2 cellular contexts compared by ENCODE assay signal in the genomic region with DNA sequence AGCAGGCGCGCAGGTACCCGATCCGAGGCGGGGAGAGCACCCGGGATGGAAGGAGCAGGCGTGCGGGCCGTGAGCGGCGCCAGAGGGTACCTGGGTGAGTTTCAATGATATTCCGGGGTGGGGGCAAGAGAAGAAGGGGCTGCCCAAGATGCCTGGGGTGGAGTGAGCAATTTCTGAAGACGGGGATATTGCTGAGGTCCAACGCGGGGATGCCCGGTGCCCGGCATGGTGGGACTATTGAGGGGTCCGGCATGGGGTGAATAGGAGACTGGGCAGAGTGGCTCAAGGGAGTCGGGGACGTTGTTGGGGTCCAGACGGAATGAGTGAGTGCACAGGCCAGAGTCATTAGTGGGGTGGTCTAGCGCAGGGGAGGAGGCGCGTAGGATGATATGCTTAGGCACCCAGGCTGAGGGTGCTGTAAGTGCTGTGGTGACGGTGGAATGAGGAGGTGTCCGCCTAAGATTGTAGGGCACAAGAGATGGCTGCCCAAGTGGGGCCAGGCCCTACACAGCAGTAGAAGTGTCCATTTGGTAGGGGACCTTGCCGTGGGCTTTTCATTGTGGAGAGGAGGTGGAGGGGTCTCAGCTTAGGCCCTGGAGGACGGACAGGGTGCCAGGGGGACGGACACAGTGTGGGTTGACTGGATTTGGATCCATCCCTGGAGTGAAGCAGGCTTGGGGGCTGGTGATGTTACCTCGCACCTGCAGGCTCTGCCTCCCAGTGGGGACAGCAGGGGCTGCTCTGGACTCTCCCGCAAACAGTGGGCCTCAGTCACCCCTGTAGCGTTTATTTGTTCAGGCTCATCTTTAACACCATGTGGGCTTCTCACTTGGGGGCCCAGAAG.
TF ChIP-seq lines count a peak whose summit lies in the region.

No MANE protein-coding gene starts in this region.

TF ChIP-seq in GM23338, 12 proteins besides CTCF, POLR2A, EP300 and RAD21 (continued from another document):
- TF ChIP-seq, protein P1, sequence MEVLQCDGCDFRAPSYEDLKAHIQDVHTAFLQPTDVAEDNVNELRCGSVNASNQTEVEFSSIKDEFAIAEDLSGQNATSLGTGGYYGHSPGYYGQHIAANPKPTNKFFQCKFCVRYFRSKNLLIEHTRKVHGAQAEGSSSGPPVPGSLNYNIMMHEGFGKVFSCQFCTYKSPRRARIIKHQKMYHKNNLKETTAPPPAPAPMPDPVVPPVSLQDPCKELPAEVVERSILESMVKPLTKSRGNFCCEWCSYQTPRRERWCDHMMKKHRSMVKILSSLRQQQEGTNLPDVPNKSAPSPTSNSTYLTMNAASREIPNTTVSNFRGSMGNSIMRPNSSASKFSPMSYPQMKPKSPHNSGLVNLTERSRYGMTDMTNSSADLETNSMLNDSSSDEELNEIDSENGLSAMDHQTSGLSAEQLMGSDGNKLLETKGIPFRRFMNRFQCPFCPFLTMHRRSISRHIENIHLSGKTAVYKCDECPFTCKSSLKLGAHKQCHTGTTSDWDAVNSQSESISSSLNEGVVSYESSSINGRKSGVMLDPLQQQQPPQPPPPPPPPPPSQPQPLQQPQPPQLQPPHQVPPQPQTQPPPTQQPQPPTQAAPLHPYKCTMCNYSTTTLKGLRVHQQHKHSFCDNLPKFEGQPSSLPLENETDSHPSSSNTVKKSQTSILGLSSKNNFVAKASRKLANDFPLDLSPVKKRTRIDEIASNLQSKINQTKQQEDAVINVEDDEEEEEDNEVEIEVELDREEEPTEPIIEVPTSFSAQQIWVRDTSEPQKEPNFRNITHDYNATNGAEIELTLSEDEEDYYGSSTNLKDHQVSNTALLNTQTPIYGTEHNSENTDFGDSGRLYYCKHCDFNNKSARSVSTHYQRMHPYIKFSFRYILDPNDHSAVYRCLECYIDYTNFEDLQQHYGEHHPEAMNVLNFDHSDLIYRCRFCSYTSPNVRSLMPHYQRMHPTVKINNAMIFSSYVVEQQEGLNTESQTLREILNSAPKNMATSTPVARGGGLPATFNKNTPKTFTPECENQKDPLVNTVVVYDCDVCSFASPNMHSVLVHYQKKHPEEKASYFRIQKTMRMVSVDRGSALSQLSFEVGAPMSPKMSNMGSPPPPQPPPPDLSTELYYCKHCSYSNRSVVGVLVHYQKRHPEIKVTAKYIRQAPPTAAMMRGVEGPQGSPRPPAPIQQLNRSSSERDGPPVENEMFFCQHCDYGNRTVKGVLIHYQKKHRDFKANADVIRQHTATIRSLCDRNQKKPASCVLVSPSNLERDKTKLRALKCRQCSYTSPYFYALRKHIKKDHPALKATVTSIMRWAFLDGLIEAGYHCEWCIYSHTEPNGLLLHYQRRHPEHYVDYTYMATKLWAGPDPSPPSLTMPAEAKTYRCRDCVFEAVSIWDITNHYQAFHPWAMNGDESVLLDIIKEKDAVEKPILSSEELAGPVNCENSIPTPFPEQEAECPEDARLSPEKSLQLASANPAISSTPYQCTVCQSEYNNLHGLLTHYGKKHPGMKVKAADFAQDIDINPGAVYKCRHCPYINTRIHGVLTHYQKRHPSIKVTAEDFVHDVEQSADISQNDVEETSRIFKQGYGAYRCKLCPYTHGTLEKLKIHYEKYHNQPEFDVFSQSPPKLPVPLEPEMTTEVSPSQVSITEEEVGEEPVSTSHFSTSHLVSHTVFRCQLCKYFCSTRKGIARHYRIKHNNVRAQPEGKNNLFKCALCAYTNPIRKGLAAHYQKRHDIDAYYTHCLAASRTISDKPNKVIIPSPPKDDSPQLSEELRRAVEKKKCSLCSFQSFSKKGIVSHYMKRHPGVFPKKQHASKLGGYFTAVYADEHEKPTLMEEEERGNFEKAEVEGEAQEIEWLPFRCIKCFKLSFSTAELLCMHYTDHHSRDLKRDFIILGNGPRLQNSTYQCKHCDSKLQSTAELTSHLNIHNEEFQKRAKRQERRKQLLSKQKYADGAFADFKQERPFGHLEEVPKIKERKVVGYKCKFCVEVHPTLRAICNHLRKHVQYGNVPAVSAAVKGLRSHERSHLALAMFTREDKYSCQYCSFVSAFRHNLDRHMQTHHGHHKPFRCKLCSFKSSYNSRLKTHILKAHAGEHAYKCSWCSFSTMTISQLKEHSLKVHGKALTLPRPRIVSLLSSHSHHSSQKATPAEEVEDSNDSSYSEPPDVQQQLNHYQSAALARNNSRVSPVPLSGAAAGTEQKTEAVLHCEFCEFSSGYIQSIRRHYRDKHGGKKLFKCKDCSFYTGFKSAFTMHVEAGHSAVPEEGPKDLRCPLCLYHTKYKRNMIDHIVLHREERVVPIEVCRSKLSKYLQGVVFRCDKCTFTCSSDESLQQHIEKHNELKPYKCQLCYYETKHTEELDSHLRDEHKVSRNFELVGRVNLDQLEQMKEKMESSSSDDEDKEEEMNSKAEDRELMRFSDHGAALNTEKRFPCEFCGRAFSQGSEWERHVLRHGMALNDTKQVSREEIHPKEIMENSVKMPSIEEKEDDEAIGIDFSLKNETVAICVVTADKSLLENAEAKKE (CRISPR knock-in tag; IDR thresholded peaks at IDR 0.05): no peak
- TF ChIP-seq ZNF331 (CRISPR knock-in tag; IDR thresholded peaks at IDR 0.05; ENCODE audit: low read depth) (no peak), EZH2phosphoT487 (IDR thresholded peaks at IDR 0.05; ENCODE audit: unreplicated experiment) (no peak), EZH2 (IDR thresholded peaks at IDR 0.05; ENCODE audit: low read depth, unreplicated experiment) (no peak), ZNF114 (CRISPR knock-in tag; IDR thresholded peaks at IDR 0.05) (no peak), NANOG (IDR thresholded peaks at IDR 0.05; ENCODE audit: borderline replicate concordance) (no peak), POLR2AphosphoS5 (IDR thresholded peaks at IDR 0.05; ENCODE audit: low read depth) (no peak)
- TF ChIP-seq, protein P2, sequence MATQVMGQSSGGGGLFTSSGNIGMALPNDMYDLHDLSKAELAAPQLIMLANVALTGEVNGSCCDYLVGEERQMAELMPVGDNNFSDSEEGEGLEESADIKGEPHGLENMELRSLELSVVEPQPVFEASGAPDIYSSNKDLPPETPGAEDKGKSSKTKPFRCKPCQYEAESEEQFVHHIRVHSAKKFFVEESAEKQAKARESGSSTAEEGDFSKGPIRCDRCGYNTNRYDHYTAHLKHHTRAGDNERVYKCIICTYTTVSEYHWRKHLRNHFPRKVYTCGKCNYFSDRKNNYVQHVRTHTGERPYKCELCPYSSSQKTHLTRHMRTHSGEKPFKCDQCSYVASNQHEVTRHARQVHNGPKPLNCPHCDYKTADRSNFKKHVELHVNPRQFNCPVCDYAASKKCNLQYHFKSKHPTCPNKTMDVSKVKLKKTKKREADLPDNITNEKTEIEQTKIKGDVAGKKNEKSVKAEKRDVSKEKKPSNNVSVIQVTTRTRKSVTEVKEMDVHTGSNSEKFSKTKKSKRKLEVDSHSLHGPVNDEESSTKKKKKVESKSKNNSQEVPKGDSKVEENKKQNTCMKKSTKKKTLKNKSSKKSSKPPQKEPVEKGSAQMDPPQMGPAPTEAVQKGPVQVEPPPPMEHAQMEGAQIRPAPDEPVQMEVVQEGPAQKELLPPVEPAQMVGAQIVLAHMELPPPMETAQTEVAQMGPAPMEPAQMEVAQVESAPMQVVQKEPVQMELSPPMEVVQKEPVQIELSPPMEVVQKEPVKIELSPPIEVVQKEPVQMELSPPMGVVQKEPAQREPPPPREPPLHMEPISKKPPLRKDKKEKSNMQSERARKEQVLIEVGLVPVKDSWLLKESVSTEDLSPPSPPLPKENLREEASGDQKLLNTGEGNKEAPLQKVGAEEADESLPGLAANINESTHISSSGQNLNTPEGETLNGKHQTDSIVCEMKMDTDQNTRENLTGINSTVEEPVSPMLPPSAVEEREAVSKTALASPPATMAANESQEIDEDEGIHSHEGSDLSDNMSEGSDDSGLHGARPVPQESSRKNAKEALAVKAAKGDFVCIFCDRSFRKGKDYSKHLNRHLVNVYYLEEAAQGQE (IDR thresholded peaks at IDR 0.05; ENCODE audit: unreplicated experiment): no peak

TF ChIP-seq in WTC11, 78 proteins besides CTCF, POLR2A, EP300 and RAD21 (continued from another document):
- TF ChIP-seq NR1H2 (CRISPR knock-in tag; IDR thresholded peaks at IDR 0.05) (no peak), ZNF138 (CRISPR knock-in tag; conservative IDR thresholded peaks at IDR 0.05) (no peak), ZNF219 (CRISPR knock-in tag; IDR thresholded peaks at IDR 0.05; ENCODE audit: borderline replicate concordance) (no peak), PREB (CRISPR knock-in tag; IDR thresholded peaks at IDR 0.05; ENCODE audit: borderline replicate concordance) (no peak), GRHL2 (CRISPR knock-in tag; IDR thresholded peaks at IDR 0.05; ENCODE audit: insufficient replicate concordance, severe bottlenecking) (no peak), ARID4B (CRISPR knock-in tag; IDR thresholded peaks at IDR 0.05; ENCODE audit: borderline replicate concordance) (no peak), KAT7 (CRISPR knock-in tag; IDR thresholded peaks at IDR 0.05; ENCODE audit: borderline replicate concordance) (0 out of 2 replicates have a peak, but pooled peaks have one; percentile 19), ZBTB21 (CRISPR knock-in tag; IDR thresholded peaks at IDR 0.05; ENCODE audit: borderline replicate concordance) (no peak), SOX15 (CRISPR knock-in tag; IDR thresholded peaks at IDR 0.05) (no peak), FOXP1 (CRISPR knock-in tag; IDR thresholded peaks at IDR 0.05; ENCODE audit: borderline replicate concordance) (peak; percentile 13; the same call in 1 of the 2 replicates), EMX1 (CRISPR knock-in tag; IDR thresholded peaks at IDR 0.05) (no peak), ZNF423 (CRISPR knock-in tag; IDR thresholded peaks at IDR 0.05) (0 out of 2 replicates have a peak, but pooled peaks have one; percentile 35)
- TF ChIP-seq, protein P3, sequence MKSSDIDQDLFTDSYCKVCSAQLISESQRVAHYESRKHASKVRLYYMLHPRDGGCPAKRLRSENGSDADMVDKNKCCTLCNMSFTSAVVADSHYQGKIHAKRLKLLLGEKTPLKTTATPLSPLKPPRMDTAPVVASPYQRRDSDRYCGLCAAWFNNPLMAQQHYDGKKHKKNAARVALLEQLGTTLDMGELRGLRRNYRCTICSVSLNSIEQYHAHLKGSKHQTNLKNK (CRISPR knock-in tag; IDR thresholded peaks at IDR 0.05): no peak
